26 cellular contexts compared by ENCODE assay signal in genomic region chr15:91113036-91113435, GRCh38. TPM values are rescaled to one million over a fixed set of nuclear protein-coding genes. Genes with fewer than 3 reads are reported as not detected.
DNase-seq lines count a peak whose midpoint lies in the region; ATAC-seq and TF ChIP-seq lines count a peak whose summit lies in the region.
"Had no signal": no experiment of that assay in that cellular context is flagged by ENCODE, and none has a peak within 500 bp of the region (broad histone marks: within the 10 kb centered on the region; RNA-seq: fewer than 3 reads in every experiment).

No MANE protein-coding gene starts in this region.

- no peak overlapping the region for H3K9ac ChIP-seq in HCT116 (ENCODE audit: low read length)

- H3K4me1 Mint-ChIP-seq in CD4-positive, alpha-beta T cell (ENCODE audit: low read depth) = no peaks in the 10 kb centered on the region
- H3K4me1 Mint-ChIP-seq: CD4-positive, alpha-beta memory T cell had no signal

- DNase-seq in DMS 273 (lab: John Stamatoyannopoulos, UW; ENCODE audit: unreplicated experiment) = peak; percentile 40
- no peak for DNase-seq in DMS 273 treated with DMSO at 0.1 percent for 48 hours (lab: John Stamatoyannopoulos, UW)
- no peak for DNase-seq in HCT116 (ENCODE audit: low read depth, low spot score)
- peak; percentile 98 for DNase-seq in NCI-H82 (lab: John Stamatoyannopoulos, UW)
- DNase-seq in iPS-NIHi11 (ENCODE audit: low spot score) = peak; percentile 27
- no peak for DNase-seq in CD4-positive, alpha-beta T cell
- DNase-seq in activated naive CD4-positive, alpha-beta T cell treated with Interleukin-2 at 50 U/mL for 16 hours = no peak
- no peak for DNase-seq in thyroid gland
- DNase-seq: activated CD4-positive, alpha-beta T cell treated with anti-CD3 and anti-CD28 coated beads for 48 hours; activated naive CD4-positive, alpha-beta T cell; activated T-cell treated with anti-CD3 and anti-CD28 coated beads, Interleukin-2, amount 50 U/mL, for 48 hours; adrenal gland; CD4-positive, alpha-beta memory T cell; effector CD4-positive, alpha-beta T cell; heart left ventricle; HFFc6; mesenchymal stem cell; naive B cell; nucleus accumbens had no signal

- no peaks in the 10 kb centered on the region for H3K36me3 Mint-ChIP-seq in CD4-positive, alpha-beta T cell (ENCODE audit: low read depth)
- H3K36me3 Mint-ChIP-seq: brain; CD4-positive, alpha-beta memory T cell; IgD-negative memory B cell; naive B cell had no signal

- no TSS peak for BruUV-seq in HCT116 (replicated peaks; lab: Mats Ljungman, UMichigan)

- no peak for TF ChIP-seq RAD21 in HCT116 (IDR thresholded peaks at IDR 0.05; ENCODE audit: low read depth)

- H4K20me1 ChIP-seq in HCT116 (ENCODE audit: insufficient read depth) = no peaks in the 10 kb centered on the region

- RAD21 ChIA-PET in HCT116 (lab: Charles Lee; ENCODE audit: low non-redundant PET in 1 of 2, low total read pairs in 2 of 2, uncharacterized antibody in 2 of 2, unreplicated experiment in 2 of 2) = no interaction called here

- CTCF ChIA-PET in HCT116 (lab: Charles Lee) = no interaction called here
- CTCF ChIA-PET in CD4-positive, alpha-beta T cell (lab: Charles Lee) = no interaction called here

- H3K36me3 ChIP-seq in HCT116 (ENCODE audit: control insufficient read depth in 1 of 2, insufficient read depth in 2 of 2, low read length in 2 of 2) (no peaks in the 10 kb centered on the region), thyroid gland (no peaks in the 10 kb centered on the region)
- H3K36me3 ChIP-seq: adrenal gland, heart left ventricle, SJSA1 had no signal

- H3K27ac Mint-ChIP-seq in CD4-positive, alpha-beta T cell = no peak overlapping the region
- H3K27ac Mint-ChIP-seq: brain; CD4-positive, alpha-beta memory T cell; HFFc6; IgD-negative memory B cell; naive B cell; T-helper 1 cell treated with Interleukin-12 subunit alpha and Interleukin-12 subunit beta and Interleukin-4 antibody, amounts not matched to agents 30 μg/mL and 1 μg/mL, for 36 hours had no signal

- TF ChIP-seq CTCF in HCT116 (IDR thresholded peaks at IDR 0.05 in 2 of 3, conservative IDR thresholded peaks at IDR 0.05 in 1 of 3; ENCODE audit: borderline replicate concordance in 1 of 3, insufficient read depth in 1 of 3, low read depth in 2 of 3, low read length in 2 of 3) (no peak), thyroid gland (IDR thresholded peaks at IDR 0.05) (no peak)
- TF ChIP-seq CTCF in CD4-positive, alpha-beta T cell (IDR thresholded peaks at IDR 0.05) = no peak

- no peak for TF ChIP-seq POLR2A in HCT116 (IDR thresholded peaks at IDR 0.05; ENCODE audit: borderline replicate concordance, extremely low read depth, insufficient read depth, insufficient read length)
- TF ChIP-seq POLR2A in thyroid gland (IDR thresholded peaks at IDR 0.05) = no peak

- no peaks in the 10 kb centered on the region for H3K4me1 ChIP-seq in HCT116 (ENCODE audit: control insufficient read depth in 1 of 2, insufficient read depth in 2 of 2, low read length in 2 of 2)
- H3K4me1 ChIP-seq in thyroid gland = no peaks in the 10 kb centered on the region
- H3K4me1 ChIP-seq: adrenal gland, SJSA1 had no signal

- H3K4me3 Mint-ChIP-seq in CD4-positive, alpha-beta T cell = no peak overlapping the region
- H3K4me3 Mint-ChIP-seq: brain; CD4-positive, alpha-beta memory T cell; HFFc6; IgD-negative memory B cell; naive B cell; T-helper 1 cell treated with Interleukin-12 subunit alpha and Interleukin-12 subunit beta and Interleukin-4 antibody, amounts not matched to agents 30 μg/mL and 1 μg/mL, for 36 hours had no signal

- H3K9me3 Mint-ChIP-seq in CD4-positive, alpha-beta T cell = no peaks in the 10 kb centered on the region
- H3K9me3 Mint-ChIP-seq: HFFc6; IgD-negative memory B cell; T-helper 1 cell treated with Interleukin-12 subunit alpha and Interleukin-12 subunit beta and Interleukin-4 antibody, amounts not matched to agents 30 μg/mL and 1 μg/mL, for 36 hours had no signal

- no peak overlapping the region for H3K4me2 ChIP-seq in HCT116 (ENCODE audit: low read length)

- peaks cover 53% of the 10 kb centered on the region for H3K27me3 Mint-ChIP-seq in CD4-positive, alpha-beta T cell

- H3K9me2 ChIP-seq in HCT116 (ENCODE audit: insufficient read depth) = no peaks in the 10 kb centered on the region

- H2AFZ ChIP-seq in HCT116 (ENCODE audit: low read depth, low read length, poor library complexity, severe bottlenecking) = no peak overlapping the region

- H3K27ac ChIP-seq in HCT116 (ENCODE audit: low read depth, low read length) (no peak overlapping the region), thyroid gland (no peak overlapping the region)
- no peak overlapping the region for H3K27ac ChIP-seq in CD4-positive, alpha-beta T cell (ENCODE audit: low read depth, low read length)
- H3K27ac ChIP-seq: 22Rv1, adrenal gland, heart left ventricle, SJSA1 had no signal

- 46 to 59% methylated on average over 6 of the region's 6 CpGs for WGBS in thyroid gland, 2 donors

- H3K27me3 ChIP-seq in HCT116 (ENCODE audit: insufficient read depth, low read length) (peaks cover 35% of the 10 kb centered on the region), thyroid gland (no peaks in the 10 kb centered on the region)
- peaks cover 46% of the 10 kb centered on the region for H3K27me3 ChIP-seq in CD4-positive, alpha-beta T cell (ENCODE audit: control insufficient read depth, insufficient read depth, low read length)
- H3K27me3 ChIP-seq: adrenal gland had no signal

- ATAC-seq in HCT116 = peak; percentile 36; the same call in 1 of the 2 replicates
- no peak for ATAC-seq in CD4-positive, alpha-beta T cell (ENCODE audit: poor library complexity)
- ATAC-seq: heart left ventricle had no signal

- no peaks in the 10 kb centered on the region for H3K79me2 ChIP-seq in HCT116 (ENCODE audit: insufficient read depth, low read length)

- no peak overlapping the region for H3K4me3 ChIP-seq in HCT116 (replicated peaks in 1 of 2; ENCODE audit: low read depth in 1 of 2, low read length in 2 of 2)
- no peak overlapping the region for H3K4me3 ChIP-seq in thyroid gland (replicated peaks in 1 of 3)
- H3K4me3 ChIP-seq: adrenal gland, heart left ventricle, SJSA1 had no signal

- intact Hi-C loops in HCT116 (cut with micrococcal nuclease) (no loop called here), thyroid gland (cut with DNase I) (no loop called here)
- intact Hi-C loops in CD4-positive, alpha-beta T cell (cut with DNase I, micrococcal nuclease) = no loop called here

- POLR2A ChIA-PET in HCT116 (lab: Charles Lee) = no interaction called here
- POLR2A ChIA-PET in CD4-positive, alpha-beta T cell (lab: Charles Lee) = no interaction called here

- H3K9me3 ChIP-seq in HCT116 (ENCODE audit: control insufficient read depth in 1 of 2, insufficient read depth in 1 of 2, low read depth in 1 of 2, low read length in 2 of 2) (no peaks in the 10 kb centered on the region), thyroid gland (no peaks in the 10 kb centered on the region)
- H3K9me3 ChIP-seq in CD4-positive, alpha-beta T cell (ENCODE audit: control insufficient read depth, low read length) = no peaks in the 10 kb centered on the region
- H3K9me3 ChIP-seq: adrenal gland, heart left ventricle, SJSA1 had no signal

TF ChIP-seq in HCT116, 20 proteins besides CTCF, POLR2A, EP300 and RAD21:
- TF ChIP-seq ZNF274 (IDR thresholded peaks at IDR 0.05; ENCODE audit: low read depth, low read length) (no peak), FOSL1 (IDR thresholded peaks at IDR 0.05; ENCODE audit: low read depth) (no peak)

RNA-seq across cellular contexts. Expression of gene SV2B, which starts 13.0 kb away (rescaled TPM):
- total RNA-seq in HCT116 (2021; ENCODE audit: unreplicated experiment) (not detected), thyroid gland (1 to 10 TPM in 3 of 4 donors, under 1 TPM in 1; 0.83 to 3.9 (median 2.2) TPM)
- 0.02 and 0.03 TPM in 2 replicates for polyA plus RNA-seq in HCT116 (2012)
- not detected for total RNA-seq in CD4-positive, alpha-beta T cell
- total RNA-seq: epithelial cell of proximal tubule, HFFc6, M059J, SJSA1 had no signal
- polyA plus RNA-seq: CD4-positive, alpha-beta memory T cell had no signal

Comparison
In these comparisons a context has a peak if more than half of its experiments do, and no peak if none do; other contexts are left out.
1. DNase-seq: peak in DMS 273 (single experiment), NCI-H82 (single experiment) and iPS-NIHi11 (single experiment); none in DMS 273 treated with DMSO at 0.1 percent for 48 hours (single experiment), HCT116 (single experiment), CD4-positive, alpha-beta T cell (0 of 10), activated naive CD4-positive, alpha-beta T cell treated with Interleukin-2 at 50 U/mL for 16 hours (single experiment) and thyroid gland (0 of 2).